1 cellular context compared by ENCODE assay signal in genomic region chr22:50528682-50529415, GRCh38.
A peak's percentile ranks its signal among the peaks of the same experiment; 100 is the strongest.
TF ChIP-seq lines count a peak whose summit lies in the region.

No MANE protein-coding gene starts in this region.

TF ChIP-seq in HepG2, 621 proteins besides CTCF, POLR2A, EP300 and RAD21 (continued from another document):
- TF ChIP-seq ZNF44 (CRISPR knock-in tag; IDR thresholded peaks at IDR 0.05): no peak
- TF ChIP-seq RARA (CRISPR knock-in tag; IDR thresholded peaks at IDR 0.05): peak; percentile 38; the same call in 1 of the 2 replicates
- TF ChIP-seq ARHGAP35 (CRISPR knock-in tag; IDR thresholded peaks at IDR 0.05; ENCODE audit: borderline replicate concordance): 0 out of 2 replicates have a peak, but pooled peaks have one; percentile 10
- peak; percentile 47; the same call in 1 of the 2 replicates for TF ChIP-seq HNRNPL (IDR thresholded peaks at IDR 0.05; ENCODE audit: low read depth, low read length)
- 0 out of 2 replicates have a peak, but pooled peaks have one; percentile 83 for TF ChIP-seq NCOA5 (CRISPR knock-in tag; IDR thresholded peaks at IDR 0.05)
- 0 out of 2 replicates have a peak, but pooled peaks have one; percentile 34 for TF ChIP-seq AHDC1 (CRISPR knock-in tag; IDR thresholded peaks at IDR 0.05; ENCODE audit: borderline replicate concordance)
- TF ChIP-seq POLR2AphosphoS5 (IDR thresholded peaks at IDR 0.05; ENCODE audit: low read depth, low read length): peak; percentile 4; the same call in 1 of the 2 replicates
- TF ChIP-seq MEIS2 (CRISPR knock-in tag; IDR thresholded peaks at IDR 0.05): no peak
- no peak for TF ChIP-seq ZGPAT (CRISPR knock-in tag; IDR thresholded peaks at IDR 0.05)
- TF ChIP-seq ZNF616 (CRISPR knock-in tag; IDR thresholded peaks at IDR 0.05; ENCODE audit: low read depth): no peak
- peak; percentile 76 for TF ChIP-seq ZNF687 (CRISPR knock-in tag; IDR thresholded peaks at IDR 0.05)
- peak; percentile 32; the same call in 1 of the 2 replicates for TF ChIP-seq ZSCAN21 (CRISPR knock-in tag; IDR thresholded peaks at IDR 0.05; ENCODE audit: borderline replicate concordance)
- TF ChIP-seq REL (CRISPR knock-in tag; conservative IDR thresholded peaks at IDR 0.05): 0 out of 2 replicates have a peak, but pooled peaks have one; percentile 24
- 0 out of 4 replicates have a peak, but pooled peaks of 1 of the 2 experiments have one; percentile 17 for TF ChIP-seq NR2F1 (CRISPR knock-in tag; IDR thresholded peaks at IDR 0.05)
- TF ChIP-seq FOXJ3 (CRISPR knock-in tag; IDR thresholded peaks at IDR 0.05; ENCODE audit: borderline replicate concordance): no peak
- no peak for TF ChIP-seq ZBTB14 (CRISPR knock-in tag; IDR thresholded peaks at IDR 0.05)
- TF ChIP-seq ZNF792 (CRISPR knock-in tag; IDR thresholded peaks at IDR 0.05): no peak
- TF ChIP-seq SMAD9 (CRISPR knock-in tag; IDR thresholded peaks at IDR 0.05): 0 out of 2 replicates have a peak, but pooled peaks have one; percentile 40
- TF ChIP-seq ZMYM4 (CRISPR knock-in tag; IDR thresholded peaks at IDR 0.05): 0 out of 2 replicates have a peak, but pooled peaks have one; percentile 6
- no peak for TF ChIP-seq HINFP (CRISPR knock-in tag; IDR thresholded peaks at IDR 0.05; ENCODE audit: low read depth)
- TF ChIP-seq ATF3 (CRISPR knock-in tag; IDR thresholded peaks at IDR 0.05): 0 out of 2 replicates have a peak, but pooled peaks have one; percentile 4
- 0 out of 2 replicates have a peak, but pooled peaks have one; percentile 60 for TF ChIP-seq SSRP1 (CRISPR knock-in tag; IDR thresholded peaks at IDR 0.05)
- TF ChIP-seq HNRNPH1 (optimal IDR thresholded peaks at IDR 0.05; ENCODE audit: low read depth, low read length): no peak
- no peak for TF ChIP-seq ZNF333 (CRISPR knock-in tag; IDR thresholded peaks at IDR 0.05; ENCODE audit: borderline replicate concordance)
- TF ChIP-seq PRMT3 (CRISPR knock-in tag; IDR thresholded peaks at IDR 0.05; ENCODE audit: borderline replicate concordance, low read depth): peak; percentile 88
- TF ChIP-seq ZNF331 (CRISPR knock-in tag; IDR thresholded peaks at IDR 0.05): 0 out of 2 replicates have a peak, but pooled peaks have one; percentile 13
